ENCODE assay signal across 19 cellular contexts in genomic region chr7:130281227-130281626, GRCh38. TPM values are rescaled to one million over a fixed set of nuclear protein-coding genes. Genes with fewer than 3 reads are reported as not detected.
A peak's percentile ranks its signal among the peaks of the same experiment; 100 is the strongest.
DNase-seq lines count a peak whose midpoint lies in the region; ATAC-seq, FAIRE-seq and TF ChIP-seq lines count a peak whose summit lies in the region.
"Had no signal": no experiment of that assay in that cellular context is flagged by ENCODE, and none has a peak within 500 bp of the region (broad histone marks: within the 10 kb centered on the region; RNA-seq: fewer than 3 reads in every experiment).

No MANE protein-coding gene starts in this region.

- TF ChIP-seq CTCF in bronchial epithelial cell (IDR thresholded peaks at IDR 0.05; ENCODE audit: insufficient read depth, low read length, severe bottlenecking) (no peak), keratinocyte (optimal IDR thresholded peaks at IDR 0.05 in 1 of 3, IDR thresholded peaks at IDR 0.05 in 1 of 3, conservative IDR thresholded peaks at IDR 0.05 in 1 of 3; ENCODE audit: extremely low read depth in 1 of 3, insufficient read depth in 2 of 3, low read length in 3 of 3) (no peak)

- H3K27ac ChIP-seq in keratinocyte (ENCODE audit: control insufficient read depth, insufficient read depth, low read length) (no peak overlapping the region), small intestine (ENCODE audit: low read depth in 1 of 2, low read length in 1 of 2) (no peak overlapping the region)
- H3K27ac ChIP-seq: left lung, Peyer's patch, thyroid gland had no signal

- H3K36me3 ChIP-seq in bronchial epithelial cell (ENCODE audit: control insufficient read depth, insufficient read depth, low read length) (no peaks in the 10 kb centered on the region), keratinocyte (ENCODE audit: control insufficient read depth in 2 of 2, extremely low read depth in 1 of 2, insufficient read depth in 2 of 2, low read length in 2 of 2) (no peaks in the 10 kb centered on the region), small intestine (ENCODE audit: control insufficient read depth in 2 of 2, insufficient read depth in 2 of 2, low read length in 2 of 2) (no peaks in the 10 kb centered on the region)
- H3K36me3 ChIP-seq: left lung, Peyer's patch, thyroid gland had no signal

- DNase-seq in AG20443 (ENCODE audit: low spot score) (peak; percentile 74), LHCN-M2 (ENCODE audit: low read depth) (peak; percentile 83), bronchial epithelial cell (ENCODE audit: low read depth) (peak; percentile 74), keratinocyte (ENCODE audit: low read depth, low spot score) (no peak), DMS153 treated with DMSO at 0.1 percent for 48 hours (lab: John Stamatoyannopoulos, UW; ENCODE audit: unreplicated experiment) (no peak), small intestine (no peak)
- DNase-seq: activated CD8-positive, alpha-beta T cell treated with anti-CD3 and anti-CD28 coated beads for 36 hours; activated naive CD8-positive, alpha-beta T cell treated with anti-CD3 and anti-CD28 coated beads, Interleukin-2, amount 10 ng/mL, durations not matched to agents 7 days and 5 days; activated T-cell treated with anti-CD3 and anti-CD28 coated beads, Interleukin-2, amount 50 U/mL, for 72 hours; cerebellar nuclear complex; H7; KBM-7; left lung; Peyer's patch; thyroid gland had no signal

- H4K20me1 ChIP-seq in keratinocyte (ENCODE audit: control insufficient read depth, extremely low read depth, insufficient read depth, low read length): no peaks in the 10 kb centered on the region

- H3K9me1 ChIP-seq in keratinocyte (ENCODE audit: control insufficient read depth, extremely low read depth, insufficient read depth, low read length): no peaks in the 10 kb centered on the region

- no peaks in the 10 kb centered on the region for H3K27me3 ChIP-seq in bronchial epithelial cell (ENCODE audit: control insufficient read depth, insufficient read depth, low read length)
- no peaks in the 10 kb centered on the region for H3K27me3 ChIP-seq in keratinocyte (ENCODE audit: control insufficient read depth, extremely low read depth, insufficient read depth, low read length)
- no peaks in the 10 kb centered on the region for H3K27me3 ChIP-seq in small intestine (ENCODE audit: control insufficient read depth in 2 of 2, insufficient read depth in 2 of 2, low read length in 2 of 2)
- H3K27me3 ChIP-seq: left lung, Peyer's patch, thyroid gland had no signal

- H3K9ac ChIP-seq in keratinocyte (ENCODE audit: control insufficient read depth, extremely low read depth, insufficient read depth, low read length): no peak overlapping the region

- no peaks in the 10 kb centered on the region for H3K79me2 ChIP-seq in keratinocyte (ENCODE audit: control insufficient read depth, insufficient read depth, low read length)

- H3K9me3 ChIP-seq in keratinocyte (ENCODE audit: control insufficient read depth, low read depth, low read length): no peaks in the 10 kb centered on the region
- H3K9me3 ChIP-seq in small intestine (ENCODE audit: control insufficient read depth, low read depth): no peaks in the 10 kb centered on the region
- H3K9me3 ChIP-seq: left lung, Peyer's patch, thyroid gland had no signal

- FAIRE-seq in bronchial epithelial cell (lab: Jason Lieb, UNC) (no peak), keratinocyte (lab: Jason Lieb, UNC) (peak; percentile 84), small intestine (lab: Jason Lieb, UNC) (no peak)

- H2AFZ ChIP-seq in keratinocyte (ENCODE audit: control insufficient read depth, low read length): no peak overlapping the region

- 76 to 89% (median 79%) methylated on average over 2 of the region's 2 CpGs for WGBS in small intestine, 3 donors

- ATAC-seq in GM21423 (IDR thresholded peaks at IDR 0.05; ENCODE audit: unreplicated experiment) (no peak), HG02798 (IDR thresholded peaks at IDR 0.05; ENCODE audit: poor library complexity, unreplicated experiment) (no peak)
- ATAC-seq: activated CD8-positive, alpha-beta T cell treated with anti-CD3 and anti-CD28 coated beads for 36 hours; activated T-cell treated with anti-CD3 and anti-CD28 coated beads, Interleukin-2, amount 50 U/mL, for 72 hours; left lung had no signal

- H3K4me1 ChIP-seq in keratinocyte (ENCODE audit: control insufficient read depth, extremely low read depth, insufficient read depth, low read length) (peaks cover 39% of the 10 kb centered on the region), small intestine (ENCODE audit: control insufficient read depth in 2 of 2, insufficient read depth in 1 of 2, low read depth in 1 of 2, low read length in 1 of 2) (no peaks in the 10 kb centered on the region)
- H3K4me1 ChIP-seq: left lung, Peyer's patch, thyroid gland had no signal

- dilution Hi-C loops in keratinocyte (cut with MboI; ENCODE audit: extremely low pct_ligation_motif_present, low sequenced_read_pairs): no loop called here

- no peak overlapping the region for H3K4me2 ChIP-seq in keratinocyte (ENCODE audit: control insufficient read depth, extremely low read depth, insufficient read depth, low read depth, low read length)
- H3K4me2 ChIP-seq: smooth muscle cell had no signal

- no peak overlapping the region for H3K4me3 ChIP-seq in bronchial epithelial cell (ENCODE audit: low read depth, low read length)
- no peak overlapping the region for H3K4me3 ChIP-seq in keratinocyte (ENCODE audit: control insufficient read depth in 2 of 3, extremely low read depth in 1 of 3, insufficient read depth in 2 of 3, low read depth in 1 of 3, low read length in 3 of 3)
- no peak overlapping the region for H3K4me3 ChIP-seq in small intestine (ENCODE audit: low read depth in 1 of 2, low read length in 2 of 2)
- H3K4me3 ChIP-seq: left lung, Peyer's patch, smooth muscle cell, thyroid gland had no signal

RNA-seq across cellular contexts. Expression of gene CPA4, which starts 11.7 kb away (rescaled TPM):
- total RNA-seq in LHCN-M2 (2014; rRNA removed): 90.5 and 118 TPM in 2 replicates
- 238 TPM for polyA plus RNA-seq in LHCN-M2 (2012)
- total RNA-seq in bronchial epithelial cell: 5.3 and 5.6 TPM in 2 replicates
- 248 to 423 TPM (median 276 TPM) in 3 replicates for polyA plus RNA-seq in keratinocyte
- 251 TPM for polyA plus RNA-seq in keratinocyte (2011; ENCODE audit: low read depth)
- polyA plus RNA-seq in keratinocyte (2011; cell fraction: cytosol; rRNA removed): 150 and 192 TPM in 2 replicates
- polyA plus RNA-seq in keratinocyte (2011; cell fraction: nucleus; rRNA removed): 1,379 and 1,426 TPM in 2 replicates
- 171 and 255 TPM in 2 replicates for polyA plus RNA-seq in keratinocyte (2012; ENCODE audit: low replicate concordance)
- polyA minus RNA-seq in keratinocyte: 179 to 415 TPM (median 405 TPM) in 3 replicates
- polyA minus RNA-seq in keratinocyte (2011; cell fraction: cytosol; rRNA and poly(A)+ RNA removed): 165 TPM
- polyA minus RNA-seq in keratinocyte (2011; cell fraction: nucleus; rRNA and poly(A)+ RNA removed): 577 and 948 TPM in 2 replicates
- under 1 TPM in 1 of 3 donors, not detected in 2; 0.09 TPM for polyA plus RNA-seq in small intestine
- total RNA-seq: activated CD8-positive, alpha-beta T cell treated with anti-CD3 and anti-CD28 coated beads for 36 hours; activated naive CD8-positive, alpha-beta T cell treated with anti-CD3 and anti-CD28 coated beads, Interleukin-2, amount 10 ng/mL, durations not matched to agents 7 days and 5 days; H7; Peyer's patch; thyroid gland had no signal

RNA-seq across cellular contexts. Expression of gene CPA2, which starts 14.6 kb away (rescaled TPM):
- not detected in 2 replicates for total RNA-seq in LHCN-M2 (2014; rRNA removed)
- polyA plus RNA-seq in LHCN-M2 (2012): not detected
- total RNA-seq in bronchial epithelial cell: not detected in 2 replicates
- polyA plus RNA-seq in keratinocyte: 0.33 to 0.41 TPM (median 0.36 TPM) in 3 replicates
- polyA plus RNA-seq in keratinocyte (2011; ENCODE audit: low read depth): not detected
- 0.34 and 0.52 TPM in 2 replicates for polyA plus RNA-seq in keratinocyte (2011; cell fraction: cytosol; rRNA removed)
- 0.08 and 0.27 TPM in 2 replicates for polyA plus RNA-seq in keratinocyte (2011; cell fraction: nucleus; rRNA removed)
- polyA plus RNA-seq in keratinocyte (2012; ENCODE audit: low replicate concordance): 0.20 and 0.37 TPM in 2 replicates
- 0.26 TPM in 1 of 3 replicates, not detected in the others for polyA minus RNA-seq in keratinocyte
- polyA minus RNA-seq in keratinocyte (2011; cell fraction: cytosol; rRNA and poly(A)+ RNA removed): not detected
- polyA minus RNA-seq in keratinocyte (2011; cell fraction: nucleus; rRNA and poly(A)+ RNA removed): not detected in 2 replicates
- polyA plus RNA-seq in small intestine: 10 to 100 TPM; 12.9 to 25.4 (median 14.1) TPM
- total RNA-seq: activated CD8-positive, alpha-beta T cell treated with anti-CD3 and anti-CD28 coated beads for 36 hours; activated naive CD8-positive, alpha-beta T cell treated with anti-CD3 and anti-CD28 coated beads, Interleukin-2, amount 10 ng/mL, durations not matched to agents 7 days and 5 days; activated T-cell treated with anti-CD3 and anti-CD28 coated beads, Interleukin-2, amount 50 U/mL, for 72 hours; H7; left lung; osteocyte; smooth muscle cell; thyroid gland had no signal

Comparison
In these comparisons a context has a peak if more than half of its experiments do, and no peak if none do; other contexts are left out.
1. DNase-seq: peak in AG20443 (single experiment), LHCN-M2 (single experiment) and bronchial epithelial cell (single experiment); none in keratinocyte (single experiment), DMS153 treated with DMSO at 0.1 percent for 48 hours (single experiment) and small intestine (single experiment).
2. RNA of gene CPA4, which starts 11.7 kb away (total RNA-seq): 90.5 to 118 TPM in LHCN-M2; 5.3 to 5.6 TPM in bronchial epithelial cell; every median in the first group is over 10 times any median in the second.